ENCODE assay signal across 11 cellular contexts in the genomic region with DNA sequence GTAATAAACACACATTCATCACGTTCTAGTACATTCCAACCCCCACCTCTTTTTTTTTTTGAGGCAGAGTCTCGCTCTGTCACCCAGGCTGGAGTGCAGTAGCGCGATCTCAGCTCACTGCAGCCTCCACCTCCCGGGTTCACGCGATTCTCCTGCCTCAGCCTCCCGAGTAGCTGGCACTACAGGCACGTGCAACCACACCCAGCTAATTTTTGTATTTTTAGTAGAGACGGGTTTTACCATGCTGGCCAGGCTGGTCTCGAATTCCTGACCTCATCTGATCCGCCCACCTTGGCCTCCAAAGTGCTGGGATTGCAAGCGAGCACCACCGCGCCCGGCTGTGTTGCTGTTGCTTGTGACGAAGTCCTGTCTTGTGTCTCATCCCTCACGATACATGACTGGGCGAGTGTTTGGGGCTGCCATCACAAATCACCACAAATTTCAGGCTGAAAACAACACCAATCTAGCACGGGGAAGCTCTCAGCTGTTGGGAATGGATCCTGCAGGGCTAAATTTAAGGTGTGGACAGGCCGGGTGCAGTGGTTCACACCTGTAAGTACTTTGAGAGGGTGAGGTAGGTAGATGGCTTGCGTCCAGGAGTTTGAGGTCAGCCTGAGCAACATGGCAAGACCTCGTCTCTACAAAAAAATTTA. TPM values are rescaled to one million over a fixed set of nuclear protein-coding genes. Genes with fewer than 3 reads are reported as not detected.
DNase-seq lines count a peak whose midpoint lies in the region; ATAC-seq and TF ChIP-seq lines count a peak whose summit lies in the region.
"Had no signal": no experiment of that assay in that cellular context is flagged by ENCODE, and none has a peak within 500 bp of the region (broad histone marks: within the 10 kb centered on the region; RNA-seq: fewer than 3 reads in every experiment).

No MANE protein-coding gene starts in this region.

- peak overlapping the region in 6 of 7 donors; percentile 68 to 100 (median 100) for H3K27ac Mint-ChIP-seq in CD14-positive monocyte
- H3K27ac Mint-ChIP-seq in activated naive CD8-positive, alpha-beta T cell: peak overlapping the region; percentile 92
- peak overlapping the region; percentile 39 for H3K27ac Mint-ChIP-seq in mesothelial cell of epicardium

- H3K4me3 ChIP-seq in GM12875 (ENCODE audit: low read depth, low read length): peak overlapping the region; percentile 26
- H3K4me3 ChIP-seq: PC-9 had no signal

- H3K4me3 Mint-ChIP-seq in CD14-positive monocyte (no peak overlapping the region), mesothelial cell of epicardium (no peak overlapping the region)
- peak overlapping the region; percentile 80 for H3K4me3 Mint-ChIP-seq in activated naive CD8-positive, alpha-beta T cell

- peaks cover 0 to 3% (median 0%) of the 10 kb centered on the region in 7 donors for H3K9me3 Mint-ChIP-seq in CD14-positive monocyte
- no peaks in the 10 kb centered on the region for H3K9me3 Mint-ChIP-seq in activated naive CD8-positive, alpha-beta T cell (ENCODE audit: low read depth)
- H3K9me3 Mint-ChIP-seq in mesothelial cell of epicardium: no peaks in the 10 kb centered on the region

- H3K4me1 Mint-ChIP-seq in CD14-positive monocyte: peaks cover 36% of the 10 kb centered on the region
- peaks cover 37% of the 10 kb centered on the region for H3K4me1 Mint-ChIP-seq in activated naive CD8-positive, alpha-beta T cell (ENCODE audit: low read depth)
- no peaks in the 10 kb centered on the region for H3K4me1 Mint-ChIP-seq in mesothelial cell of epicardium

- H3K36me3 Mint-ChIP-seq in CD14-positive monocyte: peaks cover 66 to 90% of the 10 kb centered on the region in 2 donors
- peaks cover 7% of the 10 kb centered on the region for H3K36me3 Mint-ChIP-seq in activated naive CD8-positive, alpha-beta T cell
- H3K36me3 Mint-ChIP-seq in mesothelial cell of epicardium: peaks cover 15% of the 10 kb centered on the region

- DNase-seq in CD14-positive monocyte (ENCODE audit: low spot score): no peak
- no peak for DNase-seq in mesothelial cell of epicardium (ENCODE audit: low spot score in 2 of 2, unreplicated experiment in 2 of 2)
- no peak for DNase-seq in SKM-1 (lab: John Stamatoyannopoulos, UW; ENCODE audit: unreplicated experiment)
- DNase-seq in DMS153 treated with DMSO at 0.1 percent for 48 hours (lab: John Stamatoyannopoulos, UW; ENCODE audit: unreplicated experiment): no peak
- no peak for DNase-seq in NCI-H1417 treated with DMSO at 0.1 percent for 48 hours (lab: John Stamatoyannopoulos, UW)
- DNase-seq: central memory CD4-positive, alpha-beta T cell; PC-9; right cardiac atrium had no signal

- peaks cover 0 to 3% (median 0%) of the 10 kb centered on the region in 3 donors for H3K27me3 Mint-ChIP-seq in CD14-positive monocyte (ENCODE audit: low read depth in 3 of 3)
- H3K27me3 Mint-ChIP-seq in activated naive CD8-positive, alpha-beta T cell: no peaks in the 10 kb centered on the region
- H3K27me3 Mint-ChIP-seq in mesothelial cell of epicardium (ENCODE audit: low read depth): no peaks in the 10 kb centered on the region

- TF ChIP-seq CTCF in CD14-positive monocyte (IDR thresholded peaks at IDR 0.05): no peak
- TF ChIP-seq CTCF in GM12875 (IDR thresholded peaks at IDR 0.05; ENCODE audit: borderline replicate concordance, insufficient read depth, low read depth, low read length): no peak
- TF ChIP-seq CTCF in mesothelial cell of epicardium (IDR thresholded peaks at IDR 0.05; ENCODE audit: unreplicated experiment): no peak

- ATAC-seq in GM21447 (IDR thresholded peaks at IDR 0.05; ENCODE audit: unreplicated experiment): no peak
- ATAC-seq: right cardiac atrium had no signal

- intact Hi-C loops in CD14-positive monocyte (cut with micrococcal nuclease): no loop called here

RNA-seq across cellular contexts. Expression of gene MOB3A, which starts 15.7 kb away (rescaled TPM):
- polyA plus RNA-seq in CD14-positive monocyte: 10 to 100 TPM; 60.5 to 96.3 TPM
- total RNA-seq in mesothelial cell of epicardium: 33.0 to 34.7 TPM (median 34.1 TPM) in 3 replicates

RNA-seq across cellular contexts. Expression of gene IZUMO4, which starts 16.3 kb away (rescaled TPM):
- under 1 TPM; 0.41 to 0.80 TPM for polyA plus RNA-seq in CD14-positive monocyte
- total RNA-seq in mesothelial cell of epicardium: 11.0 to 14.4 TPM (median 13.8 TPM) in 3 replicates

RNA-seq across cellular contexts. Expression of gene MKNK2, which starts 29.4 kb away (rescaled TPM):
- polyA plus RNA-seq in CD14-positive monocyte: 10 to 100 TPM; 16.9 to 21.8 TPM
- 92.6 to 97.1 TPM (median 95.9 TPM) in 3 replicates for total RNA-seq in mesothelial cell of epicardium

Comparison
In these comparisons a context has a peak if more than half of its experiments do, and no peak if none do; other contexts are left out.
1. H3K27ac Mint-ChIP-seq: peak in every context shown above with its lines; median percentile 100 in CD14-positive monocyte; 92 in activated naive CD8-positive, alpha-beta T cell; 39 in mesothelial cell of epicardium.